Comparison of ENCODE assay signal across 1 cellular context in the genomic region with DNA sequence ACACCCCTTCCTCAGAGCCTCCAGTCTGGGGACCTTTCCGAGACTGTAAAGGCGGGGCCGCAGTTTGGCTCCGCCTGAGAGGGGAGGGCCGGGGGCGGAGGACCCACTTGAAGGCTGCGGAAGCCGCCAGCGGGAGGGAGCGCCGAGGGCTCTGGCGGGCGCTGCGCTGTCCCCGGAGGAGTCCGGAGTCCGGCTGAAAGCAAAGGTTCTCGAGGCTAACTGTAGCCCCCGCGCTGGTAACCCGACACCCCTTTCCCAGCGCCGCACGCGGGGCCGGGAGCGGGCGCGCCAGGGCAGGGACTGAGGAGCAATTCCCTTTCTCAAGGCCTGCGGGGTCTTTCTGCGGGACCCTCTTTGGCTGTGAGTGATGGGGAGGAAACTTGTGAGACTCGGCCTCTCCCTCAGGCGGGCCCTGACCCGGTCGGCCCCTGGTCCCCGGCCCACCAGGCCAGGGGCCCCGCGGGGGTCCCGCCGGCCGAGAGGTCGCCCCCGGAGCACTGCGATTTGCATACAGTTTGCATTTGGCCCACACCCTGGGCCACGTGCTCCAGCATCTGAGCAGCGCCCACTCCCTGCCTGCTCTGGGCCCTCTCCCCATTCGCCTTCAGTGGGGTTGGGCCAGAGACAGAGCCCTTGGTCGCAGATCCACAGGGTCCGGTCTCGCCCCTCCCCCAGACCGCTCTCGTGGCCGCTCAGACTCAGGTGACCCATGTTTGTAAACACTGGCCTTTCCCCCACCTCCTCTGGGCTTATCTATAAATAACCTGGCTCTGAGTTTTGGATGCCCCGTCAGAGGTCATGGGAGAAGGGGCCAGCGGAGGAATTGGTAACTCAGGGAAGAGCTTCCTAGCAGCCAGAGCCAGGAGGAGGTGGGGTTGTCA.
TF ChIP-seq lines count a peak whose summit lies in the region.

No MANE protein-coding gene starts in this region.

TF ChIP-seq in K562, 482 proteins besides CTCF, POLR2A, EP300 and RAD21 (continues in another document):
- TF ChIP-seq ETV5 (CRISPR knock-in tag; IDR thresholded peaks at IDR 0.05; ENCODE audit: low read depth) (peak; percentile 50; the same call in 1 of the 2 replicates), TCF3 (CRISPR knock-in tag; IDR thresholded peaks at IDR 0.05) (0 out of 2 replicates have a peak, but pooled peaks have one; percentile 25), MCM7 (IDR thresholded peaks at IDR 0.05) (no peak), NEUROD1 (IDR thresholded peaks at IDR 0.05; ENCODE audit: borderline replicate concordance, low read depth, low read length, partially characterized antibody) (peak; percentile 40), PHF20 (IDR thresholded peaks at IDR 0.05; ENCODE audit: partially characterized antibody) (no peak), RB1 (IDR thresholded peaks at IDR 0.05; ENCODE audit: low read depth) (peak; percentile 43; the same call in 1 of the 2 replicates), YY1 (IDR thresholded peaks at IDR 0.05; ENCODE audit: borderline replicate concordance in 1 of 3, control insufficient read depth in 1 of 3, extremely low read depth in 1 of 3, insufficient read depth in 3 of 3, insufficient read length in 1 of 3, insufficient replicate concordance in 2 of 3, low read depth in 1 of 3, low read length in 2 of 3) (peak in 1 of 3 experiments; percentile 48), LEF1 (IDR thresholded peaks at IDR 0.05) (peak; percentile 37), CBX1 (IDR thresholded peaks at IDR 0.05; ENCODE audit: low read depth) (peak; percentile 44; the same call in 1 of the 2 replicates), RBM15 (IDR thresholded peaks at IDR 0.05; ENCODE audit: insufficient read depth, low read length) (no peak), ZZZ3 (IDR thresholded peaks at IDR 0.05) (no peak), ZNF445 (CRISPR knock-in tag; IDR thresholded peaks at IDR 0.05; ENCODE audit: low read depth) (no peak), ZBTB7A (IDR thresholded peaks at IDR 0.05; ENCODE audit: borderline replicate concordance, control insufficient read depth, low read depth, low read length) (peak; percentile 93), SMARCE1 (IDR thresholded peaks at IDR 0.05) (peak; percentile 25; the same call in 1 of the 2 replicates), JUN (IDR thresholded peaks at IDR 0.05; ENCODE audit: borderline replicate concordance, low read depth, low read length) (peak; percentile 16; the same call in 1 of the 2 replicates), JUN (CRISPR knock-in tag; IDR thresholded peaks at IDR 0.05; ENCODE audit: borderline replicate concordance) (no peak), ZNF174 (CRISPR knock-in tag; IDR thresholded peaks at IDR 0.05) (no peak), ZNF551 (CRISPR knock-in tag; IDR thresholded peaks at IDR 0.05) (no peak), NELFE (IDR thresholded peaks at IDR 0.05; ENCODE audit: insufficient read depth, insufficient read length) (no peak), BHLHE40 (IDR thresholded peaks at IDR 0.05; ENCODE audit: low read length) (peak; percentile 76), MAZ (CRISPR knock-in tag; conservative IDR thresholded peaks at IDR 0.05 in 1 of 2, IDR thresholded peaks at IDR 0.05 in 1 of 2) (peak; percentile 54 to 77), MBD2 (IDR thresholded peaks at IDR 0.05; ENCODE audit: borderline replicate concordance, low read depth) (0 out of 2 replicates have a peak, but pooled peaks have one; percentile 24), RAD51 (IDR thresholded peaks at IDR 0.05; ENCODE audit: borderline replicate concordance, low read depth) (peak; percentile 73), CXXC5 (CRISPR knock-in tag; IDR thresholded peaks at IDR 0.05) (peak; percentile 76), EWSR1 (IDR thresholded peaks at IDR 0.05; ENCODE audit: borderline replicate concordance, low read depth, partially characterized antibody) (no peak), CEBPG (CRISPR knock-in tag; IDR thresholded peaks at IDR 0.05) (0 out of 2 replicates have a peak, but pooled peaks have one; percentile 5), CEBPG (tag; conservative IDR thresholded peaks at IDR 0.05 in 1 of 2, IDR thresholded peaks at IDR 0.05 in 1 of 2) (no peak), SUPT5H (IDR thresholded peaks at IDR 0.05) (peak; percentile 60), NFIC (IDR thresholded peaks at IDR 0.05) (peak; percentile 34), ESRRA (IDR thresholded peaks at IDR 0.05; ENCODE audit: borderline replicate concordance, low read depth) (peak; percentile 22; the same call in 1 of the 2 replicates), TARDBP (IDR thresholded peaks at IDR 0.05) (0 out of 2 replicates have a peak, but pooled peaks have one; percentile 55), NFATC3 (IDR thresholded peaks at IDR 0.05) (no peak), SAP30 (IDR thresholded peaks at IDR 0.05; ENCODE audit: borderline replicate concordance, insufficient read depth, low read depth, low read length, poor library complexity, severe bottlenecking) (peak; percentile 66), ZFX (CRISPR knock-in tag; IDR thresholded peaks at IDR 0.05) (peak; percentile 88), SAFB (IDR thresholded peaks at IDR 0.05; ENCODE audit: borderline replicate concordance, low read depth, low read length) (no peak), ATF1 (CRISPR knock-in tag; IDR thresholded peaks at IDR 0.05) (no peak), ATF1 (tag; IDR thresholded peaks at IDR 0.05) (peak; percentile 30; the same call in 1 of the 2 replicates), NFYB (IDR thresholded peaks at IDR 0.05; ENCODE audit: extremely low read depth, insufficient read length) (no peak), FOXJ2 (tag; IDR thresholded peaks at IDR 0.05) (peak; percentile 86; the same call in 1 of the 2 replicates), FOXA3 (CRISPR knock-in tag; conservative IDR thresholded peaks at IDR 0.05 in 1 of 2, IDR thresholded peaks at IDR 0.05 in 1 of 2) (peak in 1 of 2 experiments; percentile 80; a peak in 3 of 4 replicates)
- TF ChIP-seq, protein P1, sequence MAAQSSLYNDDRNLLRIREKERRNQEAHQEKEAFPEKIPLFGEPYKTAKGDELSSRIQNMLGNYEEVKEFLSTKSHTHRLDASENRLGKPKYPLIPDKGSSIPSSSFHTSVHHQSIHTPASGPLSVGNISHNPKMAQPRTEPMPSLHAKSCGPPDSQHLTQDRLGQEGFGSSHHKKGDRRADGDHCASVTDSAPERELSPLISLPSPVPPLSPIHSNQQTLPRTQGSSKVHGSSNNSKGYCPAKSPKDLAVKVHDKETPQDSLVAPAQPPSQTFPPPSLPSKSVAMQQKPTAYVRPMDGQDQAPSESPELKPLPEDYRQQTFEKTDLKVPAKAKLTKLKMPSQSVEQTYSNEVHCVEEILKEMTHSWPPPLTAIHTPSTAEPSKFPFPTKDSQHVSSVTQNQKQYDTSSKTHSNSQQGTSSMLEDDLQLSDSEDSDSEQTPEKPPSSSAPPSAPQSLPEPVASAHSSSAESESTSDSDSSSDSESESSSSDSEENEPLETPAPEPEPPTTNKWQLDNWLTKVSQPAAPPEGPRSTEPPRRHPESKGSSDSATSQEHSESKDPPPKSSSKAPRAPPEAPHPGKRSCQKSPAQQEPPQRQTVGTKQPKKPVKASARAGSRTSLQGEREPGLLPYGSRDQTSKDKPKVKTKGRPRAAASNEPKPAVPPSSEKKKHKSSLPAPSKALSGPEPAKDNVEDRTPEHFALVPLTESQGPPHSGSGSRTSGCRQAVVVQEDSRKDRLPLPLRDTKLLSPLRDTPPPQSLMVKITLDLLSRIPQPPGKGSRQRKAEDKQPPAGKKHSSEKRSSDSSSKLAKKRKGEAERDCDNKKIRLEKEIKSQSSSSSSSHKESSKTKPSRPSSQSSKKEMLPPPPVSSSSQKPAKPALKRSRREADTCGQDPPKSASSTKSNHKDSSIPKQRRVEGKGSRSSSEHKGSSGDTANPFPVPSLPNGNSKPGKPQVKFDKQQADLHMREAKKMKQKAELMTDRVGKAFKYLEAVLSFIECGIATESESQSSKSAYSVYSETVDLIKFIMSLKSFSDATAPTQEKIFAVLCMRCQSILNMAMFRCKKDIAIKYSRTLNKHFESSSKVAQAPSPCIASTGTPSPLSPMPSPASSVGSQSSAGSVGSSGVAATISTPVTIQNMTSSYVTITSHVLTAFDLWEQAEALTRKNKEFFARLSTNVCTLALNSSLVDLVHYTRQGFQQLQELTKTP (IDR thresholded peaks at IDR 0.05; ENCODE audit: low read depth in 1 of 2, partially characterized antibody in 2 of 2), result no peak
- TF ChIP-seq, protein P2, sequence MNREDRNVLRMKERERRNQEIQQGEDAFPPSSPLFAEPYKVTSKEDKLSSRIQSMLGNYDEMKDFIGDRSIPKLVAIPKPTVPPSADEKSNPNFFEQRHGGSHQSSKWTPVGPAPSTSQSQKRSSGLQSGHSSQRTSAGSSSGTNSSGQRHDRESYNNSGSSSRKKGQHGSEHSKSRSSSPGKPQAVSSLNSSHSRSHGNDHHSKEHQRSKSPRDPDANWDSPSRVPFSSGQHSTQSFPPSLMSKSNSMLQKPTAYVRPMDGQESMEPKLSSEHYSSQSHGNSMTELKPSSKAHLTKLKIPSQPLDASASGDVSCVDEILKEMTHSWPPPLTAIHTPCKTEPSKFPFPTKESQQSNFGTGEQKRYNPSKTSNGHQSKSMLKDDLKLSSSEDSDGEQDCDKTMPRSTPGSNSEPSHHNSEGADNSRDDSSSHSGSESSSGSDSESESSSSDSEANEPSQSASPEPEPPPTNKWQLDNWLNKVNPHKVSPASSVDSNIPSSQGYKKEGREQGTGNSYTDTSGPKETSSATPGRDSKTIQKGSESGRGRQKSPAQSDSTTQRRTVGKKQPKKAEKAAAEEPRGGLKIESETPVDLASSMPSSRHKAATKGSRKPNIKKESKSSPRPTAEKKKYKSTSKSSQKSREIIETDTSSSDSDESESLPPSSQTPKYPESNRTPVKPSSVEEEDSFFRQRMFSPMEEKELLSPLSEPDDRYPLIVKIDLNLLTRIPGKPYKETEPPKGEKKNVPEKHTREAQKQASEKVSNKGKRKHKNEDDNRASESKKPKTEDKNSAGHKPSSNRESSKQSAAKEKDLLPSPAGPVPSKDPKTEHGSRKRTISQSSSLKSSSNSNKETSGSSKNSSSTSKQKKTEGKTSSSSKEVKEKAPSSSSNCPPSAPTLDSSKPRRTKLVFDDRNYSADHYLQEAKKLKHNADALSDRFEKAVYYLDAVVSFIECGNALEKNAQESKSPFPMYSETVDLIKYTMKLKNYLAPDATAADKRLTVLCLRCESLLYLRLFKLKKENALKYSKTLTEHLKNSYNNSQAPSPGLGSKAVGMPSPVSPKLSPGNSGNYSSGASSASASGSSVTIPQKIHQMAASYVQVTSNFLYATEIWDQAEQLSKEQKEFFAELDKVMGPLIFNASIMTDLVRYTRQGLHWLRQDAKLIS (CRISPR knock-in tag; IDR thresholded peaks at IDR 0.05), result no peak
- TF ChIP-seq, protein P3, sequence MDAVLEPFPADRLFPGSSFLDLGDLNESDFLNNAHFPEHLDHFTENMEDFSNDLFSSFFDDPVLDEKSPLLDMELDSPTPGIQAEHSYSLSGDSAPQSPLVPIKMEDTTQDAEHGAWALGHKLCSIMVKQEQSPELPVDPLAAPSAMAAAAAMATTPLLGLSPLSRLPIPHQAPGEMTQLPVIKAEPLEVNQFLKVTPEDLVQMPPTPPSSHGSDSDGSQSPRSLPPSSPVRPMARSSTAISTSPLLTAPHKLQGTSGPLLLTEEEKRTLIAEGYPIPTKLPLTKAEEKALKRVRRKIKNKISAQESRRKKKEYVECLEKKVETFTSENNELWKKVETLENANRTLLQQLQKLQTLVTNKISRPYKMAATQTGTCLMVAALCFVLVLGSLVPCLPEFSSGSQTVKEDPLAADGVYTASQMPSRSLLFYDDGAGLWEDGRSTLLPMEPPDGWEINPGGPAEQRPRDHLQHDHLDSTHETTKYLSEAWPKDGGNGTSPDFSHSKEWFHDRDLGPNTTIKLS (IDR thresholded peaks at IDR 0.05; ENCODE audit: borderline replicate concordance, low read depth), result peak; percentile 53; the same call in 1 of the 2 replicates
- TF ChIP-seq, protein P4, sequence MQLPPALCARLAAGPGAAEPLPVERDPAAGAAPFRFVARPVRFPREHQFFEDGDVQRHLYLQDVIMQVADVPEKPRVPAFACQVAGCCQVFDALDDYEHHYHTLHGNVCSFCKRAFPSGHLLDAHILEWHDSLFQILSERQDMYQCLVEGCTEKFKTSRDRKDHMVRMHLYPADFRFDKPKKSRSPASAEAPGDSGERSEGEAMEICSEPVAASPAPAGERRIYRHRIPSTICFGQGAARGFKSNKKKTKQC (CRISPR knock-in tag; IDR thresholded peaks at IDR 0.05), result peak; percentile 70; the same call in 1 of the 2 replicates
- TF ChIP-seq, protein P5, sequence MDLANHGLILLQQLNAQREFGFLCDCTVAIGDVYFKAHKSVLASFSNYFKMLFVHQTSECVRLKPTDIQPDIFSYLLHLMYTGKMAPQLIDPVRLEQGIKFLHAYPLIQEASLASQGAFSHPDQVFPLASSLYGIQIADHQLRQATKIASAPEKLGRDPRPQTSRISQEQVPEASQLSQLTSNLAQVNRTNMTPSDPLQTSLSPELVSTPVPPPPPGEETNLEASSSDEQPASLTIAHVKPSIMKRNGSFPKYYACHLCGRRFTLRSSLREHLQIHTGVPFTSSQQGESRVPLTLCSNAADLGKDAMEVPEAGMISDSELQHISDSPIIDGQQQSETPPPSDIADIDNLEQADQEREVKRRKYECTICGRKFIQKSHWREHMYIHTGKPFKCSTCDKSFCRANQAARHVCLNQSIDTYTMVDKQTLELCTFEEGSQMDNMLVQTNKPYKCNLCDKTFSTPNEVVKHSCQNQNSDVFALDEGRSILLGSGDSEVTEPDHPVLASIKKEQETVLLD (IDR thresholded peaks at IDR 0.05), result no peak
- TF ChIP-seq, protein P6, sequence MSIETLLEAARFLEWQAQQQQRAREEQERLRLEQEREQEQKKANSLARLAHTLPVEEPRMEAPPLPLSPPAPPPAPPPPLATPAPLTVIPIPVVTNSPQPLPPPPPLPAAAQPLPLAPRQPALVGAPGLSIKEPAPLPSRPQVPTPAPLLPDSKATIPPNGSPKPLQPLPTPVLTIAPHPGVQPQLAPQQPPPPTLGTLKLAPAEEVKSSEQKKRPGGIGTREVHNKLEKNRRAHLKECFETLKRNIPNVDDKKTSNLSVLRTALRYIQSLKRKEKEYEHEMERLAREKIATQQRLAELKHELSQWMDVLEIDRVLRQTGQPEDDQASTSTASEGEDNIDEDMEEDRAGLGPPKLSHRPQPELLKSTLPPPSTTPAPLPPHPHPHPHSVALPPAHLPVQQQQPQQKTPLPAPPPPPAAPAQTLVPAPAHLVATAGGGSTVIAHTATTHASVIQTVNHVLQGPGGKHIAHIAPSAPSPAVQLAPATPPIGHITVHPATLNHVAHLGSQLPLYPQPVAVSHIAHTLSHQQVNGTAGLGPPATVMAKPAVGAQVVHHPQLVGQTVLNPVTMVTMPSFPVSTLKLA (conservative IDR thresholded peaks at IDR 0.05), result peak; percentile 98
- TF ChIP-seq, protein P7, sequence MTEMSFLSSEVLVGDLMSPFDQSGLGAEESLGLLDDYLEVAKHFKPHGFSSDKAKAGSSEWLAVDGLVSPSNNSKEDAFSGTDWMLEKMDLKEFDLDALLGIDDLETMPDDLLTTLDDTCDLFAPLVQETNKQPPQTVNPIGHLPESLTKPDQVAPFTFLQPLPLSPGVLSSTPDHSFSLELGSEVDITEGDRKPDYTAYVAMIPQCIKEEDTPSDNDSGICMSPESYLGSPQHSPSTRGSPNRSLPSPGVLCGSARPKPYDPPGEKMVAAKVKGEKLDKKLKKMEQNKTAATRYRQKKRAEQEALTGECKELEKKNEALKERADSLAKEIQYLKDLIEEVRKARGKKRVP (CRISPR knock-in tag; IDR thresholded peaks at IDR 0.05), result peak; percentile 23; the same call in 1 of the 2 replicates
- TF ChIP-seq, protein P8, sequence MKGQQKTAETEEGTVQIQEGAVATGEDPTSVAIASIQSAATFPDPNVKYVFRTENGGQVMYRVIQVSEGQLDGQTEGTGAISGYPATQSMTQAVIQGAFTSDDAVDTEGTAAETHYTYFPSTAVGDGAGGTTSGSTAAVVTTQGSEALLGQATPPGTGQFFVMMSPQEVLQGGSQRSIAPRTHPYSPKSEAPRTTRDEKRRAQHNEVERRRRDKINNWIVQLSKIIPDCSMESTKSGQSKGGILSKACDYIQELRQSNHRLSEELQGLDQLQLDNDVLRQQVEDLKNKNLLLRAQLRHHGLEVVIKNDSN (CRISPR knock-in tag; IDR thresholded peaks at IDR 0.05), result peak; percentile 85
